10 cellular contexts compared by ENCODE assay signal in the genomic region with DNA sequence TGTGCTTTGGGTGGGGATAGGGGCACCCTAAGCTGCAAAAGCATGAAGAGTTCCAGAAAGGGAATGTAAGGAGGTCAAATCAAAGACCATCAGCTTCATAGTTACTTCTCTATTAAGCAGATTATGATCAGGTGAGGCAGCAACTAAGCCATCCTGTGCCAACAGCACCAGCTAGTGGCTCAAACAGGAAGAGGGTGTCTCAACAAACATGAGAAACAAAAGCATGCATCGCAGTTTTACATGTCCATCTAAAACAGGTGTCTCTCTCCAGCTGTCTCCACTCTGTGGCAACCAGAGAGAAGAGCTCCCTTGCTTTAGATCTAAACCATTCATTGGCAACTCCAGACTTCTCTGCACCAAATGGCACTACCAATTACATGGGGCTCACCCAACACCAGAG. TPM values are rescaled to one million over a fixed set of nuclear protein-coding genes. Genes with fewer than 3 reads are reported as not detected.
DNase-seq lines count a peak whose midpoint lies in the region; ATAC-seq and TF ChIP-seq lines count a peak whose summit lies in the region.
"Had no signal": no experiment of that assay in that cellular context is flagged by ENCODE, and none has a peak within 500 bp of the region (broad histone marks: within the 10 kb centered on the region; RNA-seq: fewer than 3 reads in every experiment).

No MANE protein-coding gene starts in this region.

- H3K4me1 Mint-ChIP-seq in activated naive CD4-positive, alpha-beta T cell treated with anti-CD3 and anti-CD28 coated beads for 36 hours (ENCODE audit: low read depth): peaks cover 59% of the 10 kb centered on the region

- no peaks in the 10 kb centered on the region for H3K9me2 ChIP-seq in PC-9 (ENCODE audit: insufficient read depth)

- H4K20me1 ChIP-seq in PC-9 (ENCODE audit: insufficient read depth): peaks cover 36% of the 10 kb centered on the region

- no peak for ATAC-seq in GM19351 (IDR thresholded peaks at IDR 0.05; ENCODE audit: unreplicated experiment)

- H3K4me3 ChIP-seq in PC-9 (no peak overlapping the region), esophagus muscularis mucosa (no peak overlapping the region), spleen (peak overlapping the region in 1 of 8 donors; percentile 18)

- intact Hi-C loops in activated naive CD4-positive, alpha-beta T cell treated with anti-CD3 and anti-CD28 coated beads for 36 hours (cut with micrococcal nuclease): no loop called here
- intact Hi-C loops in PC-9 (cut with micrococcal nuclease; ENCODE audit: unreplicated experiment) (no loop called here), esophagus muscularis mucosa (cut with DNase I) (no loop called here), spleen (cut with DNase I; ENCODE audit: low total_unique reads) (no loop called here)

- H3K27me3 ChIP-seq in PC-9 (ENCODE audit: insufficient read depth, low read depth) (no peaks in the 10 kb centered on the region), esophagus muscularis mucosa (no peaks in the 10 kb centered on the region), spleen (replicated peaks in 1 of 7) (peaks cover 0 to 32% (median 0%) of the 10 kb centered on the region in 7 donors)

- peaks cover 19% of the 10 kb centered on the region for H3K9me3 Mint-ChIP-seq in activated naive CD4-positive, alpha-beta T cell treated with anti-CD3 and anti-CD28 coated beads for 36 hours

- no TSS peak for BruUV-seq in PC-9 (replicated peaks; lab: Mats Ljungman, UMichigan)

- peaks cover 27% of the 10 kb centered on the region for H3K36me3 Mint-ChIP-seq in activated naive CD4-positive, alpha-beta T cell treated with anti-CD3 and anti-CD28 coated beads for 36 hours (ENCODE audit: low read depth)

- peaks cover 100% of the 10 kb centered on the region for H3K79me2 ChIP-seq in PC-9 (ENCODE audit: low read depth)

- H3K27ac ChIP-seq in PC-9: peak overlapping the region; percentile 70
- H3K27ac ChIP-seq in esophagus muscularis mucosa (replicated peaks in 1 of 4): peak overlapping the region; percentile 90 to 98 (median 97)
- peak overlapping the region in 6 of 8 donors; percentile 29 to 92 (median 86) for H3K27ac ChIP-seq in spleen

- peaks cover 47% of the 10 kb centered on the region for H3K4me1 ChIP-seq in PC-9 (replicated peaks; ENCODE audit: insufficient read depth)
- H3K4me1 ChIP-seq in esophagus muscularis mucosa: peaks cover 63 to 96% (median 93%) of the 10 kb centered on the region in 4 donors
- H3K4me1 ChIP-seq in spleen: peaks cover 0 to 87% (median 34%) of the 10 kb centered on the region in 6 donors

- DNase-seq in activated naive CD4-positive, alpha-beta T cell treated with anti-CD3 and anti-CD28 coated beads for 36 hours: peak; percentile 49
- DNase-seq in activated naive CD4-positive, alpha-beta T cell treated with Interleukin-2 at 50 U/mL for 16 hours: no peak
- no peak for DNase-seq in PC-9
- no peak for DNase-seq in esophagus muscularis mucosa (ENCODE audit: extremely low spot score)
- DNase-seq in spleen: no peak
- no peak for DNase-seq in anterior cingulate cortex (lab: John Stamatoyannopoulos, UW)
- no peak for DNase-seq in putamen (ENCODE audit: low spot score)
- DNase-seq: activated effector memory CD4-positive, alpha-beta T cell treated with Interleukin-2 at 50 U/mL for 16 hours; NCI-H1105 had no signal

- POLR2A ChIA-PET in PC-9 (lab: Charles Lee; ENCODE audit: unreplicated experiment): interaction anchor here (0.7 kb wide), 1 partner anchor 13 kb away, joined by 3 read pairs; no protein-coding TSS in a partner anchor

- CTCF ChIA-PET in activated naive CD4-positive, alpha-beta T cell treated with anti-CD3 and anti-CD28 coated beads for 36 hours (lab: Charles Lee): interaction anchor here (0.8 to 3.4 kb wide), 11 partner anchors 11 to 989 kb away, joined by 3 to 28 read pairs (median 3); no protein-coding TSS in a partner anchor
- CTCF ChIA-PET in PC-9 (lab: Charles Lee): interaction anchor here (1.0 to 3.3 kb wide), 2 partner anchors 11 to 14 kb away, joined by 4 to 19 read pairs; no protein-coding TSS in a partner anchor

- 100% methylated on average over 1 of the region's 1 CpG for WGBS in esophagus muscularis mucosa
- 64 to 92% (median 75%) methylated on average over 1 of the region's 1 CpG for WGBS in spleen, 5 donors

- H3K27me3 Mint-ChIP-seq in activated naive CD4-positive, alpha-beta T cell treated with anti-CD3 and anti-CD28 coated beads for 36 hours (ENCODE audit: low read depth): no peaks in the 10 kb centered on the region

- H3K27ac Mint-ChIP-seq in activated naive CD4-positive, alpha-beta T cell treated with anti-CD3 and anti-CD28 coated beads for 36 hours: no peak overlapping the region

- H3K36me3 ChIP-seq in PC-9 (ENCODE audit: low read depth): peaks cover 46% of the 10 kb centered on the region
- H3K36me3 ChIP-seq in esophagus muscularis mucosa: peaks cover 0 to 31% (median 11%) of the 10 kb centered on the region in 4 donors
- H3K36me3 ChIP-seq in spleen: peaks cover 0 to 36% (median 0%) of the 10 kb centered on the region in 6 donors

- H3F3A ChIP-seq in PC-9 (ENCODE audit: insufficient read depth, low read depth): peaks cover 65% of the 10 kb centered on the region; the same call in 1 of the 2 replicates

- H2AFZ ChIP-seq in PC-9: no peak overlapping the region

- H3K4me2 ChIP-seq in PC-9: 0 out of 2 replicates have a peak overlapping the region, but pooled peaks have one; percentile 45

- TF ChIP-seq CTCF in PC-9 (conservative IDR thresholded peaks at IDR 0.05) (peak; percentile 58), esophagus muscularis mucosa (IDR thresholded peaks at IDR 0.05) (peak; percentile 34 to 54 (median 37)), spleen (IDR thresholded peaks at IDR 0.05 in 8 of 11, conservative IDR thresholded peaks at IDR 0.05 in 3 of 11) (peak in 3 of 11 experiments; percentile 24 to 32 (median 30))

- no peak overlapping the region for H3K4me3 Mint-ChIP-seq in activated naive CD4-positive, alpha-beta T cell treated with anti-CD3 and anti-CD28 coated beads for 36 hours

- peaks cover 5% of the 10 kb centered on the region; the same call in 1 of the 2 replicates for H3K9me3 ChIP-seq in PC-9 (ENCODE audit: insufficient read depth, low read depth)
- H3K9me3 ChIP-seq in esophagus muscularis mucosa: no peaks in the 10 kb centered on the region
- H3K9me3 ChIP-seq in spleen: peaks cover 0 to 19% (median 12%) of the 10 kb centered on the region in 8 donors

- no peak for TF ChIP-seq EP300 in esophagus muscularis mucosa (IDR thresholded peaks at IDR 0.05)

- TF ChIP-seq POLR2A in esophagus muscularis mucosa (IDR thresholded peaks at IDR 0.05; ENCODE audit: low read depth): no peak
- no peak for TF ChIP-seq POLR2A in spleen (IDR thresholded peaks at IDR 0.05)

RNA-seq across cellular contexts. Expression of gene ACTN1, which starts 52.9 kb away (rescaled TPM):
- total RNA-seq in activated naive CD4-positive, alpha-beta T cell treated with anti-CD3 and anti-CD28 coated beads for 36 hours: 10 to 100 TPM; 79.7 to 80.6 TPM
- total RNA-seq in PC-9 (2021): 314 and 323 TPM in 2 replicates
- total RNA-seq in esophagus muscularis mucosa: 1,000 to 10,000 TPM in 3 of 4 donors, 100 to 1,000 TPM in 1; 958 to 2,110 (median 1,439) TPM
- 100 to 1,000 TPM in 5 of 7 donors, 10 to 100 TPM in 2; 87.3 to 315 (median 121) TPM for total RNA-seq in spleen
- 10 to 100 TPM; 15.4 to 33.0 (median 26.0) TPM for polyA plus RNA-seq in spleen
